1 cellular context compared by ENCODE assay signal in genomic region chr19:12726988-12727316, GRCh38.
TF ChIP-seq lines count a peak whose summit lies in the region.

No MANE protein-coding gene starts in this region.

TF ChIP-seq in K562, 482 proteins besides CTCF, POLR2A, EP300 and RAD21:
- TF ChIP-seq TRIM28 (IDR thresholded peaks at IDR 0.05): no peak
- TF ChIP-seq ZFP30 (CRISPR knock-in tag; IDR thresholded peaks at IDR 0.05; ENCODE audit: borderline replicate concordance): no peak
- TF ChIP-seq ZNF699 (CRISPR knock-in tag; IDR thresholded peaks at IDR 0.05; ENCODE audit: insufficient replicate concordance): no peak
- no peak for TF ChIP-seq HNRNPH1 (optimal IDR thresholded peaks at IDR 0.05; ENCODE audit: low read depth, low read length)
- TF ChIP-seq ETV1 (tag; conservative IDR thresholded peaks at IDR 0.05; ENCODE audit: low read depth): no peak
- TF ChIP-seq ZNF75A (CRISPR knock-in tag; IDR thresholded peaks at IDR 0.05): no peak
- TF ChIP-seq MXI1 (IDR thresholded peaks at IDR 0.05; ENCODE audit: low read depth, low read length): no peak
